ENCODE assay signal across 1 cellular context in the genomic region with DNA sequence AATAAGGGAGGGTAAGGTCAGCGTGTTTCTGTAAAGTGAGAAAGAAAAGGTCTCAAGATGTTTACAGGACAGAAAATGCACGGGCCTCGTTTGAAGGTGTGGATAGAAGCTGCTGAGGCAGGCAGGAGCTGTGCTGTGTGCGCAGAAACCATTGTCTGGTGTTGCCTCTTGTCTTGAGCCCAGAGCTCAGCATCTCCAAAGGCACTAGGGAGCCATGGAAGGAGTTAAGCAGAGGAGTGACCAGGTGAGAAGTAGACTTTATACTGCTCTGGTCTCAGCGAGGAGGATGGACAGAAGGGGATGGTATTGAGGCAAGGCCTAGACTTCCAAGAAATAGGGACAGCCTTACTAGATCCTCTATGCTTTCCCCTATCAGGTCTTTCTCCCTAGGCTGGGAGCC.
TF ChIP-seq lines count a peak whose summit lies in the region.

No MANE protein-coding gene starts in this region.

TF ChIP-seq in HepG2, 621 proteins besides CTCF, POLR2A, EP300 and RAD21:
- no peak for TF ChIP-seq NFE2L2 (IDR thresholded peaks at IDR 0.05; ENCODE audit: low read length)
- TF ChIP-seq, protein P1, sequence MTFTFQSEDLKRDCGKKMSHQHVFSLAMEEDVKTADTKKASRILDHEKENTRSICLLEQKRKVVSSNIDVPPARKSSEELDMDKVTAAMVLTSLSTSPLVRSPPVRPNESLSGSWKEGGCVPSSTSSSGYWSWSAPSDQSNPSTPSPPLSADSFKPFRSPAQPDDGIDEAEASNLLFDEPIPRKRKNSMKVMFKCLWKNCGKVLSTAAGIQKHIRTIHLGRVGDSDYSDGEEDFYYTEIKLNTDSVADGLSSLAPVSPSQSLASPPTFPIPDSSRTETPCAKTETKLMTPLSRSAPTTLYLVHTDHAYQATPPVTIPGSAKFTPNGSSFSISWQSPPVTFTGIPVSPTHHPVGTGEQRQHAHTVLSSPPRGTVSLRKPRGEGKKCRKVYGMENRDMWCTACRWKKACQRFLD (CRISPR knock-in tag; IDR thresholded peaks at IDR 0.05; ENCODE audit: borderline replicate concordance) = no peak
- peak; percentile 32; the same call in 1 of the 2 replicates for TF ChIP-seq ZMYM3 (CRISPR knock-in tag; IDR thresholded peaks at IDR 0.05)
- TF ChIP-seq LCORL (IDR thresholded peaks at IDR 0.05) = no peak
- TF ChIP-seq LCORL (CRISPR knock-in tag; IDR thresholded peaks at IDR 0.05) = 0 out of 2 replicates have a peak, but pooled peaks have one; percentile 3
- TF ChIP-seq LRRFIP1 (CRISPR knock-in tag; conservative IDR thresholded peaks at IDR 0.05) = no peak
- no peak for TF ChIP-seq ZNF235 (CRISPR knock-in tag; IDR thresholded peaks at IDR 0.05; ENCODE audit: borderline replicate concordance)
- TF ChIP-seq PRMT3 (CRISPR knock-in tag; IDR thresholded peaks at IDR 0.05; ENCODE audit: borderline replicate concordance, low read depth) = no peak
- no peak for TF ChIP-seq ZNF12 (CRISPR knock-in tag; IDR thresholded peaks at IDR 0.05)
- TF ChIP-seq CHCHD3 (CRISPR knock-in tag; IDR thresholded peaks at IDR 0.05) = no peak
- TF ChIP-seq CENPT (CRISPR knock-in tag; IDR thresholded peaks at IDR 0.05; ENCODE audit: low read depth) = no peak
- no peak for TF ChIP-seq KDM1A (CRISPR knock-in tag; IDR thresholded peaks at IDR 0.05)
